1 cellular context compared by ENCODE assay signal in the genomic region with DNA sequence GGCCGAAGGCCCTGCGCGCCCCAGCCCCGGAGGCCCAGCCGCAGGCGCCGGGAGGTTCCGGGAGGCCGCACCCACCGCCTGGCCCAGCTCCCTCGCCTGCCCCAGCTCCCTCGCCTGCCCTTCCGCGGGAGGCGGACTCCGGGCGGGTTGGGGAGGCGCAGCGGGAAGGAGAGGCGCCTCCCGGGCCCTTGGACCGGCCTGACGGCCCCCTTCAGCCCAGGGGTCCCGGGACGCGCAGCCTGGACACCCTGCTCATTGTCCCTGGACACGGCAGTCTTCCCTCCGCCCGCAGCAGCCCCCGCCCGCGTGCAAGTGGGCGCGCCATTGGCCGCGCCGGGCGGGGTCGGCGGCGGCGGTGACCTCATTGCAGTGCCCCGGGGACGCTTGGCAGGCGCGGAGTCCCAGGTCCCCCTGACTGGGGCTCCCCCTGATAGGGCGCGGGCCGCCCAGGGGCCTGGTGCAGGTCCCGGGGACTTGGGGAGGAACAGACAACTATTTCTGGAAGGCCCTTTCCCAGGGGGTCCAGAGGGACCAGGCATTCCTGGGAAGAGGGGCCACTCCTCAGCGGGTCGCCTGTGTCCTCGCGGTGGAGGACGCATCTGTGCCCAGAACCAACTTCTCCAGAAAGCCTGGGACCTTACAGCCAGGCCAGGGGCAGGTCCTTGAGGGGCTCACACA.
A peak's percentile ranks its signal among the peaks of the same experiment; 100 is the strongest.
TF ChIP-seq lines count a peak whose summit lies in the region.

No MANE protein-coding gene starts in this region.

TF ChIP-seq in H1, 55 proteins besides CTCF, POLR2A, EP300 and RAD21:
- TF ChIP-seq POLR2AphosphoS5 (IDR thresholded peaks at IDR 0.05; ENCODE audit: low read depth, low read length) (no peak), JUN (IDR thresholded peaks at IDR 0.05; ENCODE audit: low read depth, low read length) (no peak), JUND (IDR thresholded peaks at IDR 0.05; ENCODE audit: low read length) (peak; percentile 32; the same call in 1 of the 2 replicates), CBX8 (IDR thresholded peaks at IDR 0.05; ENCODE audit: borderline replicate concordance, low read depth, low read length) (no peak), KDM4A (IDR thresholded peaks at IDR 0.05; ENCODE audit: low read depth, low read length, severe bottlenecking) (peak; percentile 22), FOSL1 (IDR thresholded peaks at IDR 0.05; ENCODE audit: insufficient read depth, low read depth, low read length) (no peak), YY1 (IDR thresholded peaks at IDR 0.05; ENCODE audit: low read depth, low read length) (0 out of 2 replicates have a peak, but pooled peaks have one; percentile 17), TBP (IDR thresholded peaks at IDR 0.05; ENCODE audit: low read depth, low read length) (no peak), CREB1 (IDR thresholded peaks at IDR 0.05) (peak; percentile 48; the same call in 1 of the 2 replicates)
